ENCODE assay signal across 16 cellular contexts in the genomic region with DNA sequence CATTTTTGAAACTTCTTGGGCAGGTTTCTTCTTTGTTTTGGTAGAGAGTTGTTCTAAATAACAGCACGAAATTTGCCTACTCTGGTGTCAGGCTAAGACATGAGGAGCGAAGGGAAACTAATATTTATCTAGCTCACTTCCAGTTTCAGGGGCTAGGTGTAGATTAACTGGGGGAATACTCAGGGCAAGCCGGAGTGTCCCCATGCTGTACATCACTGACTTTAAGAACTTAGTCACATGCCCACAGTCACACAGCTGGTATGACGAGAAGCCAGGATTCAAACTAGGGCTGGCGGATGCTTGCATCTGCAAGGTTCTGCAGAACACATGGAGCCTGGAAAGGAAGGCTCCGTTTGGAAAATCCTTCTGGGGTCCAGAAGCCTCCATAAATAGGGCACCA.
A peak's percentile ranks its signal among the peaks of the same experiment; 100 is the strongest.
DNase-seq lines count a peak whose midpoint lies in the region; ATAC-seq and TF ChIP-seq lines count a peak whose summit lies in the region.
"Had no signal": no experiment of that assay in that cellular context is flagged by ENCODE, and none has a peak within 500 bp of the region (broad histone marks: within the 10 kb centered on the region; RNA-seq: fewer than 3 reads in every experiment).

No MANE protein-coding gene starts in this region.

- H3K27me3 ChIP-seq in stomach (no peaks in the 10 kb centered on the region), ovary (no peaks in the 10 kb centered on the region)

- 68 to 80% (median 77%) methylated on average over 6 of the region's 6 CpGs for WGBS in stomach, 5 donors
- 84 to 90% (median 85%) methylated on average over 6 of the region's 6 CpGs for WGBS in ovary, 3 donors

- H3K4me1 ChIP-seq in stomach: peaks cover 0 to 21% (median 12%) of the 10 kb centered on the region in 4 donors
- peaks cover 1% of the 10 kb centered on the region for H3K4me1 ChIP-seq in ovary (ENCODE audit: insufficient read depth)

- intact Hi-C loops in stomach (cut with DNase I; ENCODE audit: low total_unique reads): loop anchor here (10.0 kb wide), 1 partner anchor 91 kb away; no protein-coding TSS in a partner anchor
- intact Hi-C loops in ovary (cut with DNase I): loop anchor here in 3 of 4 donors (5.0 to 10.0 kb wide), 3 partner anchors 311 to 613 kb away; partner anchors contain the start of gene NEDD4L (in 2 of the 3)

- ATAC-seq in GM18520 (IDR thresholded peaks at IDR 0.05; ENCODE audit: unreplicated experiment): peak; percentile 89
- peak; percentile 91 for ATAC-seq in GM21381 (IDR thresholded peaks at IDR 0.05; ENCODE audit: unreplicated experiment)
- ATAC-seq in HG03039 (IDR thresholded peaks at IDR 0.05; ENCODE audit: unreplicated experiment): peak; percentile 84
- ATAC-seq: heart right ventricle, mucosa of descending colon had no signal

- peak; percentile 10 for DNase-seq in fibroblast of mammary gland (ENCODE audit: low read depth)
- no peak for DNase-seq in stomach
- DNase-seq in EL: no peak
- DNase-seq in ovary: no peak
- DNase-seq in activated naive CD4-positive, alpha-beta T cell treated with Interleukin-2 at 50 U/mL for 16 hours: no peak
- DNase-seq: activated CD4-positive, alpha-beta T cell treated with anti-CD3 and anti-CD28 coated beads for 1 hour; activated naive CD8-positive, alpha-beta T cell treated with anti-CD3 and anti-CD28 coated beads, Interleukin-2, amount 10 ng/mL, durations not matched to agents 7 days and 5 days; effector memory CD4-positive, alpha-beta T cell; heart right ventricle; KBM-7; mucosa of descending colon; NCI-H345 had no signal

- no peaks in the 10 kb centered on the region for H3K36me3 ChIP-seq in stomach
- no peaks in the 10 kb centered on the region for H3K36me3 ChIP-seq in ovary

- no peak overlapping the region for H3K27ac ChIP-seq in stomach
- no peak overlapping the region for H3K27ac ChIP-seq in ovary
- H3K27ac ChIP-seq: C4-2B had no signal

- TF ChIP-seq EP300 in stomach (IDR thresholded peaks at IDR 0.05): no peak
- no peak for TF ChIP-seq EP300 in ovary (IDR thresholded peaks at IDR 0.05)

- TF ChIP-seq POLR2A in stomach (IDR thresholded peaks at IDR 0.05) (no peak), ovary (IDR thresholded peaks at IDR 0.05) (no peak)

- H3K9me3 ChIP-seq in stomach (no peaks in the 10 kb centered on the region), ovary (no peaks in the 10 kb centered on the region)
- H3K9me3 ChIP-seq: heart right ventricle, mucosa of descending colon had no signal

- TF ChIP-seq CTCF in fibroblast of mammary gland (conservative IDR thresholded peaks at IDR 0.05; ENCODE audit: control insufficient read depth, insufficient read depth, low read depth, low read length) (no peak), stomach (IDR thresholded peaks at IDR 0.05) (no peak), ovary (IDR thresholded peaks at IDR 0.05) (no peak)

- H3K4me3 ChIP-seq in fibroblast of mammary gland (ENCODE audit: control insufficient read depth, low read depth, low read length) (no peak overlapping the region), stomach (no peak overlapping the region), ovary (no peak overlapping the region)
- H3K4me3 ChIP-seq: heart right ventricle, mucosa of descending colon had no signal
